1 cellular context compared by ENCODE assay signal in the genomic region with DNA sequence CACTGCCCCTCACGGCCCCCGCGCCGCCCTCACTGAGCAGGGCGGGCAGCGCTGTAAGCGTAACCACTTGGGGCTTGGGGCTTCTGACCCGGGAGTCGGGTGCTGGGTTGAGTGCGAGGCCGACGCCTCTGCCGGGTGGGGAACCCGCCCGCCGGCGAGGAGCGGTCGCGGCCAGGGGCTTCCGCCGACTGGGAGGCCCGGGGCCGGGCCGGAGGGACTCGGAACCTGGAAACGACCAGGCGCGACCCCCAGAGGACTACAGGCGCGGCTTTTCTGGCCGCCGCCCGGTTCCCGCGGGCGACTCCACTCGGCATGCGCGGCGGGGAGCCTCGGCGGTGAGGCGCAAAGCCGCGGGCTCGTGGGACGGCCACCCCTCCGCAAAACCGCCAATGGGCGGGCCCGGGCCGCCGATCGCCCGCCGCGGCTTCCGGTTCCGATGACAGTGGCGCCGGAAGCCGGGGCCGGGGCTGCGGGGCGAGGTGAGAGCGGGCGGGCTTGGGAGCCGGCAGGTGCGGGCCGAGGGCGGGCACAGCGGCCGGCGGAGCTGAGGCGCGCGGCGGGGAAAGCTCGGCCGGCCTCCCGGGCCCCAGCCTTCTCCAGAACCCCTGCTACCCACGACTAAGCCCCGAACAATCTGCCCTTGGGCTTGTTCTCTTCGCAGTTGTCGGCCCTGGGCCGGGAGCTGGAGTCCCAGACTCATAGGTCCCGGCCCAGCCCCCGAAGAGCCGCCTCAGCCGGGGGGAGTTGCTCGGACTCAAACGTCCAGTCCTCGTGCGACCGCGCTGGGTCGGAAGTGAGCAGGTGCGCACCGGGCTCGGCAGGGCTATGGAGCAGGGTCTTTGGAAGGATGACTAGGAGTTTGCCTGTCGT.
TF ChIP-seq lines count a peak whose summit lies in the region.

A gene with protein sequence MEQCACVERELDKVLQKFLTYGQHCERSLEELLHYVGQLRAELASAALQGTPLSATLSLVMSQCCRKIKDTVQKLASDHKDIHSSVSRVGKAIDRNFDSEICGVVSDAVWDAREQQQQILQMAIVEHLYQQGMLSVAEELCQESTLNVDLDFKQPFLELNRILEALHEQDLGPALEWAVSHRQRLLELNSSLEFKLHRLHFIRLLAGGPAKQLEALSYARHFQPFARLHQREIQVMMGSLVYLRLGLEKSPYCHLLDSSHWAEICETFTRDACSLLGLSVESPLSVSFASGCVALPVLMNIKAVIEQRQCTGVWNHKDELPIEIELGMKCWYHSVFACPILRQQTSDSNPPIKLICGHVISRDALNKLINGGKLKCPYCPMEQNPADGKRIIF (plus strand): TSS at position 439 of the 870 bp plus-strand sequence. CDS start 7,106 bp downstream, outside the sequence.

TF ChIP-seq in HEK293, 187 proteins besides CTCF, POLR2A, EP300 and RAD21 (continued from another document and continues in another):
- TF ChIP-seq, protein P1, sequence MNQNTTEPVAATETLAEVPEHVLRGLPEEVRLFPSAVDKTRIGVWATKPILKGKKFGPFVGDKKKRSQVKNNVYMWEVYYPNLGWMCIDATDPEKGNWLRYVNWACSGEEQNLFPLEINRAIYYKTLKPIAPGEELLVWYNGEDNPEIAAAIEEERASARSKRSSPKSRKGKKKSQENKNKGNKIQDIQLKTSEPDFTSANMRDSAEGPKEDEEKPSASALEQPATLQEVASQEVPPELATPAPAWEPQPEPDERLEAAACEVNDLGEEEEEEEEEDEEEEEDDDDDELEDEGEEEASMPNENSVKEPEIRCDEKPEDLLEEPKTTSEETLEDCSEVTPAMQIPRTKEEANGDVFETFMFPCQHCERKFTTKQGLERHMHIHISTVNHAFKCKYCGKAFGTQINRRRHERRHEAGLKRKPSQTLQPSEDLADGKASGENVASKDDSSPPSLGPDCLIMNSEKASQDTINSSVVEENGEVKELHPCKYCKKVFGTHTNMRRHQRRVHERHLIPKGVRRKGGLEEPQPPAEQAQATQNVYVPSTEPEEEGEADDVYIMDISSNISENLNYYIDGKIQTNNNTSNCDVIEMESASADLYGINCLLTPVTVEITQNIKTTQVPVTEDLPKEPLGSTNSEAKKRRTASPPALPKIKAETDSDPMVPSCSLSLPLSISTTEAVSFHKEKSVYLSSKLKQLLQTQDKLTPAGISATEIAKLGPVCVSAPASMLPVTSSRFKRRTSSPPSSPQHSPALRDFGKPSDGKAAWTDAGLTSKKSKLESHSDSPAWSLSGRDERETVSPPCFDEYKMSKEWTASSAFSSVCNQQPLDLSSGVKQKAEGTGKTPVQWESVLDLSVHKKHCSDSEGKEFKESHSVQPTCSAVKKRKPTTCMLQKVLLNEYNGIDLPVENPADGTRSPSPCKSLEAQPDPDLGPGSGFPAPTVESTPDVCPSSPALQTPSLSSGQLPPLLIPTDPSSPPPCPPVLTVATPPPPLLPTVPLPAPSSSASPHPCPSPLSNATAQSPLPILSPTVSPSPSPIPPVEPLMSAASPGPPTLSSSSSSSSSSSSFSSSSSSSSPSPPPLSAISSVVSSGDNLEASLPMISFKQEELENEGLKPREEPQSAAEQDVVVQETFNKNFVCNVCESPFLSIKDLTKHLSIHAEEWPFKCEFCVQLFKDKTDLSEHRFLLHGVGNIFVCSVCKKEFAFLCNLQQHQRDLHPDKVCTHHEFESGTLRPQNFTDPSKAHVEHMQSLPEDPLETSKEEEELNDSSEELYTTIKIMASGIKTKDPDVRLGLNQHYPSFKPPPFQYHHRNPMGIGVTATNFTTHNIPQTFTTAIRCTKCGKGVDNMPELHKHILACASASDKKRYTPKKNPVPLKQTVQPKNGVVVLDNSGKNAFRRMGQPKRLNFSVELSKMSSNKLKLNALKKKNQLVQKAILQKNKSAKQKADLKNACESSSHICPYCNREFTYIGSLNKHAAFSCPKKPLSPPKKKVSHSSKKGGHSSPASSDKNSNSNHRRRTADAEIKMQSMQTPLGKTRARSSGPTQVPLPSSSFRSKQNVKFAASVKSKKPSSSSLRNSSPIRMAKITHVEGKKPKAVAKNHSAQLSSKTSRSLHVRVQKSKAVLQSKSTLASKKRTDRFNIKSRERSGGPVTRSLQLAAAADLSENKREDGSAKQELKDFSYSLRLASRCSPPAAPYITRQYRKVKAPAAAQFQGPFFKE (tag by site-specific recombination; IDR thresholded peaks at IDR 0.05; ENCODE audit: borderline replicate concordance), result no peak
- TF ChIP-seq GLIS1 (tag by site-specific recombination; IDR thresholded peaks at IDR 0.05) (peak; percentile 72), ZFP37 (tag by site-specific recombination; IDR thresholded peaks at IDR 0.05) (0 out of 2 replicates have a peak, but pooled peaks have one; percentile 62), ATF2 (tag by site-specific recombination; IDR thresholded peaks at IDR 0.05; ENCODE audit: low read depth) (no peak), ZNF354C (tag by site-specific recombination; IDR thresholded peaks at IDR 0.05; ENCODE audit: borderline replicate concordance, low read depth) (no peak), ZIC2 (tag by site-specific recombination; IDR thresholded peaks at IDR 0.05) (peak; percentile 70), ZNF416 (tag by site-specific recombination; IDR thresholded peaks at IDR 0.05) (no peak), PRDM1 (tag by site-specific recombination; IDR thresholded peaks at IDR 0.05) (no peak), BCL11A (tag by site-specific recombination; IDR thresholded peaks at IDR 0.05; ENCODE audit: low read depth) (no peak), ZNF211 (tag by site-specific recombination; IDR thresholded peaks at IDR 0.05; ENCODE audit: low read depth) (no peak), AEBP2 (tag by site-specific recombination; IDR thresholded peaks at IDR 0.05; ENCODE audit: borderline replicate concordance) (no peak), KLF16 (tag by site-specific recombination; IDR thresholded peaks at IDR 0.05) (no peak), ZNF2 (tag by site-specific recombination; IDR thresholded peaks at IDR 0.05) (peak; percentile 82), ZNF629 (tag by site-specific recombination; IDR thresholded peaks at IDR 0.05) (no peak; the same call in 1 of the 2 replicates), REST (tag by site-specific recombination; IDR thresholded peaks at IDR 0.05) (0 out of 2 replicates have a peak, but pooled peaks have one; percentile 4), MZF1 (tag by site-specific recombination; IDR thresholded peaks at IDR 0.05; ENCODE audit: borderline replicate concordance) (no peak), HOXC10 (CRISPR knock-in tag; IDR thresholded peaks at IDR 0.05) (no peak), EGR2 (tag by site-specific recombination; IDR thresholded peaks at IDR 0.05; ENCODE audit: low read depth) (peak; percentile 89), ZNF214 (tag by site-specific recombination; IDR thresholded peaks at IDR 0.05; ENCODE audit: borderline replicate concordance) (no peak), KLF1 (tag by site-specific recombination; IDR thresholded peaks at IDR 0.05) (peak; percentile 79), ZNF423 (tag by site-specific recombination; IDR thresholded peaks at IDR 0.05) (no peak), ZBTB10 (tag by site-specific recombination; IDR thresholded peaks at IDR 0.05) (peak; percentile 69; the same call in 1 of the 2 replicates), ZNF366 (tag by site-specific recombination; conservative IDR thresholded peaks at IDR 0.05) (no peak), ZNF837 (tag by site-specific recombination; IDR thresholded peaks at IDR 0.05) (no peak), ZNF16 (tag by site-specific recombination; IDR thresholded peaks at IDR 0.05; ENCODE audit: low read depth) (no peak), ZNF596 (tag by site-specific recombination; IDR thresholded peaks at IDR 0.05) (peak; percentile 50; the same call in 1 of the 2 replicates), ZNF48 (tag by site-specific recombination; IDR thresholded peaks at IDR 0.05) (no peak), ZNF362 (tag by site-specific recombination; IDR thresholded peaks at IDR 0.05) (no peak), ZNF24 (tag by site-specific recombination; IDR thresholded peaks at IDR 0.05) (no peak), BCL6B (tag by site-specific recombination; IDR thresholded peaks at IDR 0.05) (no peak)
- TF ChIP-seq, protein P2, sequence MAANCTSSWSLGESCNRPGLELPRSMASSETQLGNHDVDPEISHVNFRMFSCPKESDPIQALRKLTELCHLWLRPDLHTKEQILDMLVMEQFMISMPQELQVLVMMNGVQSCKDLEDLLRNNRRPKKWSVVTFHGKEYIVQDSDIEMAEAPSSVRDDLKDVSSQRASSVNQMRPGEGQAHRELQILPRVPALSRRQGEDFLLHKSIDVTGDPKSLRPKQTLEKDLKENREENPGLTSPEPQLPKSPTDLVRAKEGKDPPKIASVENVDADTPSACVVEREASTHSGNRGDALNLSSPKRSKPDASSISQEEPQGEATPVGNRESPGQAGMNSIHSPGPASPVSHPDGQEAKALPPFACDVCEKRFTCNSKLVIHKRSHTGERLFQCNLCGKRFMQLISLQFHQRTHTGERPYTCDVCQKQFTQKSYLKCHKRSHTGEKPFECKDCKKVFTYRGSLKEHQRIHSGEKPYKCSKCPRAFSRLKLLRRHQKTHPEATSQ (tag by site-specific recombination; IDR thresholded peaks at IDR 0.05), result 0 out of 2 replicates have a peak, but pooled peaks have one; percentile 59
